Comparison of ENCODE assay signal across 14 cellular contexts in the genomic region with DNA sequence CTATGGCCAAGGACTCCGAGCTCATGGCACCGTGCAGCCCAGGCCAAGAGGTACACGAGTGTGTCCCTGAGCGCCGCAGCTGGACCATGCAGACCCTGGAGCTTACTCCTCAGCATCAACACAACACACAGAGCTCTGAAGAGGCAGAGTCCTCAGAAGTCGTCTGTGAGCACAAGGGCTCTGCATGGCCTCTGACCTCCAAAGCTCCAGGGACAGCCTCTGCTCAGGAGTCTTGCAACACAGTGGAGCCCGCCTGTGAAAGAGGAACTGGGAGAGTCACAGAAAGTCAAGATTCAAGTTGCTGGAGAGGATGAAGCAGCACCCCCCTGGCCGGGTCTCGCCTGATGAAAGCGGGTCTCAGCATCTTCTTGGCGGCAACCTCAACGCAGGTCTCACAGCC. TPM values are rescaled to one million over a fixed set of nuclear protein-coding genes. Genes with fewer than 3 reads are reported as not detected.
DNase-seq lines count a peak whose midpoint lies in the region; ATAC-seq and TF ChIP-seq lines count a peak whose summit lies in the region.
"Had no signal": no experiment of that assay in that cellular context is flagged by ENCODE, and none has a peak within 500 bp of the region (broad histone marks: within the 10 kb centered on the region; RNA-seq: fewer than 3 reads in every experiment).

No MANE protein-coding gene starts in this region.

- H3K27ac Mint-ChIP-seq in chondrocyte (ENCODE audit: unreplicated experiment), result no peak overlapping the region
- H3K27ac Mint-ChIP-seq in naive thymus-derived CD4-positive, alpha-beta T cell, result peak overlapping the region in 1 of 9 donors; percentile 7
- H3K27ac Mint-ChIP-seq in stimulated activated naive CD8-positive, alpha-beta T cell treated with anti-CD3 and anti-CD28 coated beads, Interleukin-15, amount 100 ng/mL, for 72 hours, result peak overlapping the region in 1 of 2 donors; percentile 34
- H3K27ac Mint-ChIP-seq: GM23338 had no signal

- H3K36me3 Mint-ChIP-seq in chondrocyte (ENCODE audit: low read depth), result peaks cover 3% of the 10 kb centered on the region
- H3K36me3 Mint-ChIP-seq in naive thymus-derived CD4-positive, alpha-beta T cell, result peaks cover 0 to 10% (median 0%) of the 10 kb centered on the region in 5 donors

- H3K4me3 Mint-ChIP-seq in chondrocyte (ENCODE audit: unreplicated experiment), result no peak overlapping the region
- H3K4me3 Mint-ChIP-seq in naive thymus-derived CD4-positive, alpha-beta T cell, result peak overlapping the region in 8 of 10 donors; percentile 21 to 99 (median 96)
- H3K4me3 Mint-ChIP-seq in stimulated activated naive CD8-positive, alpha-beta T cell treated with anti-CD3 and anti-CD28 coated beads, Interleukin-15, amount 100 ng/mL, for 72 hours, result no peak overlapping the region
- H3K4me3 Mint-ChIP-seq: GM23338 had no signal

- H3K27me3 Mint-ChIP-seq in chondrocyte (ENCODE audit: low read depth), result no peaks in the 10 kb centered on the region
- H3K27me3 Mint-ChIP-seq in naive thymus-derived CD4-positive, alpha-beta T cell, result peaks cover 0 to 5% (median 0%) of the 10 kb centered on the region in 5 donors
- no peaks in the 10 kb centered on the region for H3K27me3 Mint-ChIP-seq in stimulated activated naive CD8-positive, alpha-beta T cell treated with anti-CD3 and anti-CD28 coated beads, Interleukin-15, amount 100 ng/mL, for 72 hours

- H3K4me1 ChIP-seq in naive thymus-derived CD4-positive, alpha-beta T cell (ENCODE audit: control insufficient read depth in 2 of 2, insufficient read depth in 2 of 2, low read length in 2 of 2), result peaks cover 16 to 32% of the 10 kb centered on the region in 2 donors

- H3K27me3 ChIP-seq in naive thymus-derived CD4-positive, alpha-beta T cell (ENCODE audit: control insufficient read depth in 2 of 2, insufficient read depth in 2 of 2, low read length in 2 of 2), result no peaks in the 10 kb centered on the region
- H3K27me3 ChIP-seq: pancreas had no signal

- no peak overlapping the region for H3K27ac ChIP-seq in naive thymus-derived CD4-positive, alpha-beta T cell (ENCODE audit: low read depth, low read length)
- H3K27ac ChIP-seq: pancreas had no signal

- peak; percentile 87 for DNase-seq in CD1c-positive myeloid dendritic cell (ENCODE audit: extremely low spot score)
- peak; percentile 95 for DNase-seq in MV-4-11 (lab: John Stamatoyannopoulos, UW)
- peak; percentile 58 for DNase-seq in chondrocyte (ENCODE audit: low spot score)
- no peak for DNase-seq in naive thymus-derived CD4-positive, alpha-beta T cell
- DNase-seq in HT-29 (ENCODE audit: low spot score), result no peak
- DNase-seq in stimulated activated naive CD8-positive, alpha-beta T cell treated with anti-CD3 and anti-CD28 coated beads, Interleukin-15, amount 100 ng/mL, for 72 hours, result no peak
- DNase-seq in NCI-H1436 (lab: John Stamatoyannopoulos, UW), result no peak
- DNase-seq: activated effector memory CD4-positive, alpha-beta T cell treated with Interleukin-2 at 50 U/mL for 16 hours; stimulated activated CD4-positive, alpha-beta T cell treated with anti-CD3 and anti-CD28 coated beads, Interleukin-4, amount 100 ng/mL, for 24 hours had no signal

- no peaks in the 10 kb centered on the region for H3K9me3 ChIP-seq in naive thymus-derived CD4-positive, alpha-beta T cell (ENCODE audit: control insufficient read depth in 2 of 3, low read length in 3 of 3)
- H3K9me3 ChIP-seq: pancreas had no signal

- intact Hi-C loops in naive thymus-derived CD4-positive, alpha-beta T cell (cut with micrococcal nuclease), result no loop called here

- no peak for TF ChIP-seq CTCF in chondrocyte (IDR thresholded peaks at IDR 0.05)

- H3K9me3 Mint-ChIP-seq in chondrocyte (ENCODE audit: low read depth), result no peaks in the 10 kb centered on the region
- peaks cover 0 to 2% (median 0%) of the 10 kb centered on the region in 11 donors for H3K9me3 Mint-ChIP-seq in naive thymus-derived CD4-positive, alpha-beta T cell
- no peaks in the 10 kb centered on the region for H3K9me3 Mint-ChIP-seq in stimulated activated naive CD8-positive, alpha-beta T cell treated with anti-CD3 and anti-CD28 coated beads, Interleukin-15, amount 100 ng/mL, for 72 hours
- H3K9me3 Mint-ChIP-seq: GM23338 had no signal

- H3K4me3 ChIP-seq in naive thymus-derived CD4-positive, alpha-beta T cell (ENCODE audit: low read length), result no peak overlapping the region
- H3K4me3 ChIP-seq: GM23338, pancreas had no signal

- peaks cover 21% of the 10 kb centered on the region for H3K4me1 Mint-ChIP-seq in chondrocyte (ENCODE audit: low read depth)
- H3K4me1 Mint-ChIP-seq in naive thymus-derived CD4-positive, alpha-beta T cell, result peaks cover 20 to 61% (median 39%) of the 10 kb centered on the region in 7 donors
- peaks cover 58% of the 10 kb centered on the region for H3K4me1 Mint-ChIP-seq in stimulated activated naive CD8-positive, alpha-beta T cell treated with anti-CD3 and anti-CD28 coated beads, Interleukin-15, amount 100 ng/mL, for 72 hours

- CTCF ChIA-PET in naive thymus-derived CD4-positive, alpha-beta T cell (lab: Charles Lee), result no interaction called here

- ATAC-seq in naive thymus-derived CD4-positive, alpha-beta T cell, result no peak
- no peak for ATAC-seq in HG02870 (IDR thresholded peaks at IDR 0.05; ENCODE audit: unreplicated experiment)
- no peak for ATAC-seq in stimulated activated naive CD8-positive, alpha-beta T cell treated with anti-CD3 and anti-CD28 coated beads, Interleukin-15, amount 100 ng/mL, for 72 hours
- ATAC-seq: activated CD4-positive, CD25-positive, alpha-beta regulatory T cell treated with anti-CD3 and anti-CD28 coated beads, Interleukin-2, amount 50 U/mL, for 24 hours; GM23338; HepG2; pancreas had no signal

- POLR2A ChIA-PET in naive thymus-derived CD4-positive, alpha-beta T cell (lab: Charles Lee), result no interaction called here

- peaks cover 0 to 47% (median 6%) of the 10 kb centered on the region in 3 experiments for H3K36me3 ChIP-seq in naive thymus-derived CD4-positive, alpha-beta T cell (ENCODE audit: control insufficient read depth in 2 of 3, insufficient read depth in 3 of 3, low read length in 3 of 3)

RNA-seq across cellular contexts. Expression of a gene that starts 2.9 kb away (rescaled TPM):
- 135 to 142 TPM (median 142 TPM) in 3 replicates for total RNA-seq in chondrocyte
- total RNA-seq in naive thymus-derived CD4-positive, alpha-beta T cell, result 10 to 100 TPM; 65.2 to 88.6 (median 79.4) TPM
- polyA plus RNA-seq in naive thymus-derived CD4-positive, alpha-beta T cell, result 100 to 1,000 TPM; 103 to 126 TPM
- total RNA-seq in HT-29 (2014; rRNA removed; shearing (Covaris generic)), result 156 and 190 TPM in 2 replicates

Comparison
In these comparisons a context has a peak if more than half of its experiments do, and no peak if none do; other contexts are left out.
1. DNase-seq: peak in CD1c-positive myeloid dendritic cell (single experiment), MV-4-11 (single experiment) and chondrocyte (single experiment); none in naive thymus-derived CD4-positive, alpha-beta T cell (0 of 9), HT-29 (single experiment), stimulated activated naive CD8-positive, alpha-beta T cell treated with anti-CD3 and anti-CD28 coated beads, Interleukin-15, amount 100 ng/mL, for 72 hours (0 of 2) and NCI-H1436 (single experiment).
2. H3K4me3 Mint-ChIP-seq: peak in naive thymus-derived CD4-positive, alpha-beta T cell (8 of 10); none in chondrocyte (single experiment) and stimulated activated naive CD8-positive, alpha-beta T cell treated with anti-CD3 and anti-CD28 coated beads, Interleukin-15, amount 100 ng/mL, for 72 hours (0 of 2).